Comparison of ENCODE assay signal across 1 cellular context in genomic region chr16:71843517-71844031, GRCh38.
TF ChIP-seq lines count a peak whose summit lies in the region.

No MANE protein-coding gene starts in this region.

TF ChIP-seq in GM12878, 131 proteins besides CTCF, POLR2A, EP300 and RAD21:
- TF ChIP-seq, protein P1, sequence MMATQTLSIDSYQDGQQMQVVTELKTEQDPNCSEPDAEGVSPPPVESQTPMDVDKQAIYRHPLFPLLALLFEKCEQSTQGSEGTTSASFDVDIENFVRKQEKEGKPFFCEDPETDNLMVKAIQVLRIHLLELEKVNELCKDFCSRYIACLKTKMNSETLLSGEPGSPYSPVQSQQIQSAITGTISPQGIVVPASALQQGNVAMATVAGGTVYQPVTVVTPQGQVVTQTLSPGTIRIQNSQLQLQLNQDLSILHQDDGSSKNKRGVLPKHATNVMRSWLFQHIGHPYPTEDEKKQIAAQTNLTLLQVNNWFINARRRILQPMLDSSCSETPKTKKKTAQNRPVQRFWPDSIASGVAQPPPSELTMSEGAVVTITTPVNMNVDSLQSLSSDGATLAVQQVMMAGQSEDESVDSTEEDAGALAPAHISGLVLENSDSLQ (IDR thresholded peaks at IDR 0.05), result peak; percentile 48; the same call in 1 of the 2 replicates
- TF ChIP-seq SP1 (IDR thresholded peaks at IDR 0.05; ENCODE audit: low read depth, low read length) (peak; percentile 39), BHLHE40 (IDR thresholded peaks at IDR 0.05; ENCODE audit: borderline replicate concordance in 1 of 2, low read depth in 2 of 2, low read length in 1 of 2) (peak; percentile 8 to 13; a peak in 1 of 4 replicates), RAD51 (IDR thresholded peaks at IDR 0.05) (no peak), ZBED1 (IDR thresholded peaks at IDR 0.05; ENCODE audit: borderline replicate concordance) (no peak), ASH2L (IDR thresholded peaks at IDR 0.05; ENCODE audit: borderline replicate concordance, low read depth) (no peak), SRF (IDR thresholded peaks at IDR 0.05; ENCODE audit: low read depth in 2 of 2, low read length in 2 of 2) (0 out of 4 replicates have a peak, but pooled peaks of 1 of the 2 experiments have one; percentile 27), NFIC (IDR thresholded peaks at IDR 0.05; ENCODE audit: low read depth, low read length) (peak; percentile 43; the same call in 1 of the 2 replicates), SMARCA5 (IDR thresholded peaks at IDR 0.05) (0 out of 2 replicates have a peak, but pooled peaks have one; percentile 15), POU2F2 (IDR thresholded peaks at IDR 0.05; ENCODE audit: borderline replicate concordance, low read depth, low read length) (0 out of 3 replicates have a peak, but pooled peaks have one; percentile 20), ATF7 (IDR thresholded peaks at IDR 0.05; ENCODE audit: low read depth) (peak; percentile 48), CREM (IDR thresholded peaks at IDR 0.05; ENCODE audit: low read depth) (peak; percentile 43; the same call in 1 of the 2 replicates), MTA2 (IDR thresholded peaks at IDR 0.05; ENCODE audit: low read depth) (peak; percentile 76), FOXK2 (IDR thresholded peaks at IDR 0.05) (no peak), ZNF24 (IDR thresholded peaks at IDR 0.05) (peak; percentile 31; the same call in 1 of the 2 replicates), RUNX3 (IDR thresholded peaks at IDR 0.05; ENCODE audit: low read length) (peak; percentile 82), IKZF2 (IDR thresholded peaks at IDR 0.05) (peak in 1 of 2 experiments; percentile 79; a peak in 3 of 4 replicates), IKZF1 (conservative IDR thresholded peaks at IDR 0.05) (peak; percentile 40; the same call in 1 of the 2 replicates), ETV6 (conservative IDR thresholded peaks at IDR 0.05 in 1 of 2, IDR thresholded peaks at IDR 0.05 in 1 of 2; ENCODE audit: borderline replicate concordance in 1 of 2, low read depth in 1 of 2) (peak in 1 of 2 experiments; percentile 63; a peak in 2 of 4 replicates), BCL11A (IDR thresholded peaks at IDR 0.05; ENCODE audit: low read depth, low read length) (peak; percentile 56; the same call in 1 of the 2 replicates)
- TF ChIP-seq, protein P2, sequence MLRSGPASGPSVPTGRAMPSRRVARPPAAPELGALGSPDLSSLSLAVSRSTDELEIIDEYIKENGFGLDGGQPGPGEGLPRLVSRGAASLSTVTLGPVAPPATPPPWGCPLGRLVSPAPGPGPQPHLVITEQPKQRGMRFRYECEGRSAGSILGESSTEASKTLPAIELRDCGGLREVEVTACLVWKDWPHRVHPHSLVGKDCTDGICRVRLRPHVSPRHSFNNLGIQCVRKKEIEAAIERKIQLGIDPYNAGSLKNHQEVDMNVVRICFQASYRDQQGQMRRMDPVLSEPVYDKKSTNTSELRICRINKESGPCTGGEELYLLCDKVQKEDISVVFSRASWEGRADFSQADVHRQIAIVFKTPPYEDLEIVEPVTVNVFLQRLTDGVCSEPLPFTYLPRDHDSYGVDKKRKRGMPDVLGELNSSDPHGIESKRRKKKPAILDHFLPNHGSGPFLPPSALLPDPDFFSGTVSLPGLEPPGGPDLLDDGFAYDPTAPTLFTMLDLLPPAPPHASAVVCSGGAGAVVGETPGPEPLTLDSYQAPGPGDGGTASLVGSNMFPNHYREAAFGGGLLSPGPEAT (IDR thresholded peaks at IDR 0.05; ENCODE audit: low read depth), result 0 out of 2 replicates have a peak, but pooled peaks have one; percentile 29
- TF ChIP-seq, protein P3, sequence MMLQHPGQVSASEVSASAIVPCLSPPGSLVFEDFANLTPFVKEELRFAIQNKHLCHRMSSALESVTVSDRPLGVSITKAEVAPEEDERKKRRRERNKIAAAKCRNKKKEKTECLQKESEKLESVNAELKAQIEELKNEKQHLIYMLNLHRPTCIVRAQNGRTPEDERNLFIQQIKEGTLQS (IDR thresholded peaks at IDR 0.05; ENCODE audit: borderline replicate concordance, extremely low read depth, low read depth, low read length), result no peak
- TF ChIP-seq, protein P4, sequence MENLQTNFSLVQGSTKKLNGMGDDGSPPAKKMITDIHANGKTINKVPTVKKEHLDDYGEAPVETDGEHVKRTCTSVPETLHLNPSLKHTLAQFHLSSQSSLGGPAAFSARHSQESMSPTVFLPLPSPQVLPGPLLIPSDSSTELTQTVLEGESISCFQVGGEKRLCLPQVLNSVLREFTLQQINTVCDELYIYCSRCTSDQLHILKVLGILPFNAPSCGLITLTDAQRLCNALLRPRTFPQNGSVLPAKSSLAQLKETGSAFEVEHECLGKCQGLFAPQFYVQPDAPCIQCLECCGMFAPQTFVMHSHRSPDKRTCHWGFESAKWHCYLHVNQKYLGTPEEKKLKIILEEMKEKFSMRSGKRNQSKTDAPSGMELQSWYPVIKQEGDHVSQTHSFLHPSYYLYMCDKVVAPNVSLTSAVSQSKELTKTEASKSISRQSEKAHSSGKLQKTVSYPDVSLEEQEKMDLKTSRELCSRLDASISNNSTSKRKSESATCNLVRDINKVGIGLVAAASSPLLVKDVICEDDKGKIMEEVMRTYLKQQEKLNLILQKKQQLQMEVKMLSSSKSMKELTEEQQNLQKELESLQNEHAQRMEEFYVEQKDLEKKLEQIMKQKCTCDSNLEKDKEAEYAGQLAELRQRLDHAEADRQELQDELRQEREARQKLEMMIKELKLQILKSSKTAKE (IDR thresholded peaks at IDR 0.05; ENCODE audit: low read depth, poor library complexity, severe bottlenecking), result peak; percentile 71
- TF ChIP-seq, protein P5, sequence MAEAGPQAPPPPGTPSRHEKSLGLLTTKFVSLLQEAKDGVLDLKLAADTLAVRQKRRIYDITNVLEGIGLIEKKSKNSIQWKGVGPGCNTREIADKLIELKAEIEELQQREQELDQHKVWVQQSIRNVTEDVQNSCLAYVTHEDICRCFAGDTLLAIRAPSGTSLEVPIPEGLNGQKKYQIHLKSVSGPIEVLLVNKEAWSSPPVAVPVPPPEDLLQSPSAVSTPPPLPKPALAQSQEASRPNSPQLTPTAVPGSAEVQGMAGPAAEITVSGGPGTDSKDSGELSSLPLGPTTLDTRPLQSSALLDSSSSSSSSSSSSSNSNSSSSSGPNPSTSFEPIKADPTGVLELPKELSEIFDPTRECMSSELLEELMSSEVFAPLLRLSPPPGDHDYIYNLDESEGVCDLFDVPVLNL (IDR thresholded peaks at IDR 0.05; ENCODE audit: low read depth, low read length), result no peak
